ENCODE assay signal across 8 cellular contexts in the genomic region with DNA sequence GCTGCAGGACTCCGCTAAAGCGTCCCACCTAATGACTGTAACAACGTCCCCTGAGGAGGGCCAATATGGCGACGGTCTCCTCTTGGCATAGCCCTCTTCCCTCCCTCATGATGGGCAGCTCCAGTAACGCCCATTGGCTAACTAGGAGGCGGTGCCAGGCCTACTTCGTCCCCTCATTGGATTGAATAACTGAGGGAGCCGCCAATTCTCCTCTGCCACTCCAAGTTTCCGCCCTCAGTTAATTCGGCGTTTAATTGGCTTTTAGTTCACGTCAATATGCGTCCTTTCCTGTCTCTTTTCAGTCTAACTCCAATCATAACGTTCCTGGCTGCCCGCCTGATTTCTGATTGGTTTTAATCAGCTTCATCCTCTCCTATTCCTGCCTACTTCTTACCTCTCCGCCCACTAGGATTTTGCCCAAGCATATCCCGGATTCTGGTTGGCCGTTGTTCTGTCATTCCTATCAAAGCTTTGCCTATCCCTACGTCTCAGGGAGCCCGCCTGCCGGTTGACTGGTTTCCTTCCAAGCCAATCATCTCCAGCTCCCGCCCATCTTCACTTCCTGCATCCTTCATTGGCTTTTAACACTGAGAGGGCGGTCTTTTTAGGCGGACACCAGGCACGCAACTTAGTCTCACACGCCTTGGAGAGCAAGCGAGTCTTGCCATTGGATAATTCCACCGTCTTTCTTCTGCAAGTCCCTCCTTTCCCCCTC. TPM values are rescaled to one million over a fixed set of nuclear protein-coding genes. Genes with fewer than 3 reads are reported as not detected.
A peak's percentile ranks its signal among the peaks of the same experiment; 100 is the strongest.
DNase-seq lines count a peak whose midpoint lies in the region; ATAC-seq and TF ChIP-seq lines count a peak whose summit lies in the region.

No MANE protein-coding gene starts in this region.

- DNase-seq in AG09319 (ENCODE audit: extremely low read depth, low read depth): peak; percentile 100
- DNase-seq in NCI-H2227 (lab: John Stamatoyannopoulos, UW; ENCODE audit: unreplicated experiment): peak; percentile 100
- DNase-seq in cerebellar cortex (ENCODE audit: low spot score): peak; percentile 100
- peak; percentile 100 for DNase-seq in iris pigment epithelial cell (ENCODE audit: low read depth)
- peak; percentile 96 for DNase-seq in spleen

- H3K4me3 ChIP-seq in WI38 (ENCODE audit: low read depth, low read length) (peak overlapping the region; percentile 51), spleen (peak overlapping the region; percentile 43 to 84 (median 58))

- no peaks in the 10 kb centered on the region for H3K9me3 ChIP-seq in spleen

- in situ Hi-C loops in GM18951 (cut with MboI; ENCODE audit: low sequenced_read_pairs, unreplicated experiment): no loop called here

- ATAC-seq in HG03159 (IDR thresholded peaks at IDR 0.05; ENCODE audit: unreplicated experiment): peak; percentile 67

- H3K27ac ChIP-seq in spleen: peak overlapping the region; percentile 94 to 100 (median 98)

- TF ChIP-seq POLR2A in GM18951 (IDR thresholded peaks at IDR 0.05; ENCODE audit: extremely low read depth, insufficient read depth, insufficient read length): peak; percentile 91
- TF ChIP-seq POLR2A in spleen (IDR thresholded peaks at IDR 0.05): peak; percentile 51 to 72 (median 69)

- WGBS in spleen, 5 donors: 0 to 1% (median 0%) methylated on average over 26 to 29 of the region's 29 CpGs

- H3K27me3 ChIP-seq in spleen (replicated peaks in 1 of 7): no peaks in the 10 kb centered on the region

- intact Hi-C loops in spleen (cut with DNase I; ENCODE audit: low total_unique reads): no loop called here

- TF ChIP-seq CTCF in AG09319 (IDR thresholded peaks at IDR 0.05; ENCODE audit: low read depth, low read length) (no peak), WI38 (IDR thresholded peaks at IDR 0.05; ENCODE audit: low read depth, low read length) (no peak), spleen (IDR thresholded peaks at IDR 0.05 in 8 of 11, conservative IDR thresholded peaks at IDR 0.05 in 3 of 11) (peak in 5 of 11 experiments; percentile 5 to 45 (median 24))

- H3K4me1 ChIP-seq in spleen: peaks cover 36 to 52% (median 48%) of the 10 kb centered on the region in 6 donors

- peaks cover 0 to 36% (median 28%) of the 10 kb centered on the region in 6 donors for H3K36me3 ChIP-seq in spleen

RNA-seq across cellular contexts. Expression of gene SP1, which starts 0.4 kb away (rescaled TPM):
- 10 to 100 TPM; 75.6 to 92.8 (median 86.1) TPM for total RNA-seq in spleen
- polyA plus RNA-seq in spleen: 10 to 100 TPM in 1 of 3 donors, 1 to 10 TPM in 2; 9.1 to 13.6 (median 9.9) TPM

RNA-seq across cellular contexts. Expression of gene SP7, which starts 43.4 kb away (rescaled TPM):
- total RNA-seq in spleen: not detected
- not detected for polyA plus RNA-seq in spleen

RNA-seq across cellular contexts. Expression of gene AMHR2, which starts 44.1 kb away (rescaled TPM):
- 10 to 100 TPM in 3 of 7 donors, 1 to 10 TPM in 4; 3.7 to 20.6 (median 8.8) TPM for total RNA-seq in spleen
- 1 to 10 TPM; 1.2 to 7.4 (median 1.7) TPM for polyA plus RNA-seq in spleen

RNA-seq across cellular contexts. Expression of gene AAAS, which starts 58.1 kb away (rescaled TPM):
- 10 to 100 TPM; 39.3 to 67.9 (median 49.7) TPM for total RNA-seq in spleen
- polyA plus RNA-seq in spleen: 10 to 100 TPM; 32.4 to 42.4 (median 33.5) TPM

Comparison
In these comparisons a context has a peak if more than half of its experiments do, and no peak if none do; other contexts are left out.
1. Peak in every context shown above with its lines: DNase-seq, ATAC-seq, H3K4me3 ChIP-seq and H3K27ac ChIP-seq.